Comparison of ENCODE assay signal across 6 cellular contexts in the genomic region with DNA sequence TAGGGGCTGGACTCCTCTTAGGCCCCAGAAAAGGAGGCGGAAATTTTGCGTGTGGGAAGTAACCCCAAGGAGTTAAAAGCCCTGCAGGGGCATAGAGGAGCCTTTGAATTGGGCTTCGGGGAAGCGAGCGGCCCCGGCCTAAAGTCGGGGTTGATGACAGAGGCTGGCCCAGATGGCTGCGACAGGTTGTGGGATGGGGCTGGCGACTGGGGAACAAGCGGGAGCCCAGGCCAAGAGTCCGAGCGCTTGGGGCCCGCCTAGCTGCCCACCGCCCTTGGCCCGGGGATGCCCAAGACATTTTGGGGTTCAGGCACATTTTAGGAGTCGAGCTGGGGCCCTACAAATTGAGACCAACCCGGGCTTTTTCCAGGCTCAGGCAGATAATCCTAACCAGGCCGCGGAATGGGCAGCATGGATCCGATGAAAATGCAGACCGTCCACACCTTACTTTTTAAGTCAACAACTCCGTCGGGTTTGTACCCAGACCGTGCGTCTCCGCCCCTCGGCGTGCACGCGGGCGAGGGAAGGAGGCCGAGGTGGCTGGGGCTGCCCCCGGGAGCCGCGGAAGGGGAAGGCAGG. TPM values are rescaled to one million over a fixed set of nuclear protein-coding genes. Genes with fewer than 3 reads are reported as not detected.
DNase-seq lines count a peak whose midpoint lies in the region; ATAC-seq and TF ChIP-seq lines count a peak whose summit lies in the region.

No MANE protein-coding gene starts in this region.

- 7% methylated on average over 35 of the region's 35 CpGs for WGBS in hepatocyte (ENCODE audit: low lambda C conversion rate, missing lambda C conversion rate)

- H3K36me3 ChIP-seq in hepatocyte (replicated peaks; ENCODE audit: insufficient read depth, low read depth) = no peaks in the 10 kb centered on the region

- no peaks in the 10 kb centered on the region for H3K9me2 ChIP-seq in hepatocyte (replicated peaks; ENCODE audit: insufficient read depth)

- POLR2A ChIA-PET in activated CD4-positive, alpha-beta T cell treated with anti-CD3 and anti-CD28 coated beads, Interleukin-2, amount 10 ng/mL, durations not matched to agents 7 days and 5 days (lab: Charles Lee) = interaction anchor here (0.5 kb wide), 1 partner anchor 43 kb away, joined by 4 read pairs; no protein-coding TSS in a partner anchor

- TF ChIP-seq CTCF in hepatocyte (IDR thresholded peaks at IDR 0.05; ENCODE audit: poor library complexity) = no peak
- TF ChIP-seq CTCF in type B pancreatic cell (conservative IDR thresholded peaks at IDR 0.05) = no peak

- CTCF ChIA-PET in activated CD4-positive, alpha-beta T cell treated with anti-CD3 and anti-CD28 coated beads, Interleukin-2, amount 10 ng/mL, durations not matched to agents 7 days and 5 days (lab: Charles Lee) = interaction anchor here (1.0 to 2.9 kb wide), 5 partner anchors 9 to 146 kb away, joined by 3 to 10 read pairs (median 3); a partner anchor contains a TSS

- peak overlapping the region; percentile 86 for H3K4me2 ChIP-seq in hepatocyte

- peaks cover 41% of the 10 kb centered on the region for H3K79me2 ChIP-seq in hepatocyte

- H3K27ac ChIP-seq in hepatocyte = peak overlapping the region; percentile 98

- no peak overlapping the region for H3K27ac Mint-ChIP-seq in activated CD4-positive, alpha-beta T cell treated with anti-CD3 and anti-CD28 coated beads, Interleukin-2, amount 10 ng/mL, durations not matched to agents 7 days and 5 days
- peak overlapping the region; percentile 99 for H3K27ac Mint-ChIP-seq in type B pancreatic cell

- H3K4me1 ChIP-seq in hepatocyte (ENCODE audit: insufficient read depth) = peaks cover 20% of the 10 kb centered on the region

- no peak for DNase-seq in activated CD4-positive, alpha-beta T cell treated with anti-CD3 and anti-CD28 coated beads, Interleukin-2, amount 10 ng/mL, durations not matched to agents 7 days and 5 days
- DNase-seq in activated CD4-positive, alpha-beta T cell treated with anti-CD3 and anti-CD28 coated beads, Interleukin-2, amount 50 U/mL, for 1 hour = no peak
- DNase-seq in hepatocyte (ENCODE audit: low spot score) = no peak
- no peak for DNase-seq in type B pancreatic cell (ENCODE audit: extremely low spot score, unreplicated experiment)
- no peak for DNase-seq in SKM-1 treated with dmso at 0.1 percent for 144 hours (lab: John Stamatoyannopoulos, UW; ENCODE audit: unreplicated experiment)

- H4K20me1 ChIP-seq in hepatocyte (ENCODE audit: insufficient read depth, poor library complexity, severe bottlenecking) = peaks cover 32% of the 10 kb centered on the region

- peaks cover 46% of the 10 kb centered on the region for H3K27me3 Mint-ChIP-seq in activated CD4-positive, alpha-beta T cell treated with anti-CD3 and anti-CD28 coated beads, Interleukin-2, amount 10 ng/mL, durations not matched to agents 7 days and 5 days
- peaks cover 5% of the 10 kb centered on the region for H3K27me3 Mint-ChIP-seq in type B pancreatic cell

- H3K36me3 Mint-ChIP-seq in activated CD4-positive, alpha-beta T cell treated with anti-CD3 and anti-CD28 coated beads, Interleukin-2, amount 10 ng/mL, durations not matched to agents 7 days and 5 days (ENCODE audit: low read depth) = no peaks in the 10 kb centered on the region
- peaks cover 15% of the 10 kb centered on the region for H3K36me3 Mint-ChIP-seq in type B pancreatic cell

- ATAC-seq in HG03095 (IDR thresholded peaks at IDR 0.05; ENCODE audit: unreplicated experiment) = no peak

- H3K9me3 ChIP-seq in hepatocyte (ENCODE audit: low read depth) = no peaks in the 10 kb centered on the region

- H3K4me3 ChIP-seq in hepatocyte = peak overlapping the region; percentile 8

- H3K4me3 Mint-ChIP-seq in activated CD4-positive, alpha-beta T cell treated with anti-CD3 and anti-CD28 coated beads, Interleukin-2, amount 10 ng/mL, durations not matched to agents 7 days and 5 days = peak overlapping the region; percentile 36
- peak overlapping the region; percentile 96 for H3K4me3 Mint-ChIP-seq in type B pancreatic cell

- no peaks in the 10 kb centered on the region for H3K9me3 Mint-ChIP-seq in activated CD4-positive, alpha-beta T cell treated with anti-CD3 and anti-CD28 coated beads, Interleukin-2, amount 10 ng/mL, durations not matched to agents 7 days and 5 days
- H3K9me3 Mint-ChIP-seq in type B pancreatic cell = no peaks in the 10 kb centered on the region

- peak overlapping the region; percentile 50 for H2AFZ ChIP-seq in hepatocyte

- peaks cover 9% of the 10 kb centered on the region for H3K4me1 Mint-ChIP-seq in activated CD4-positive, alpha-beta T cell treated with anti-CD3 and anti-CD28 coated beads, Interleukin-2, amount 10 ng/mL, durations not matched to agents 7 days and 5 days
- H3K4me1 Mint-ChIP-seq in type B pancreatic cell (ENCODE audit: unreplicated experiment) = peaks cover 32% of the 10 kb centered on the region

- no peaks in the 10 kb centered on the region for H3K27me3 ChIP-seq in hepatocyte

RNA-seq across cellular contexts. Expression of a gene that starts 0.5 kb away (rescaled TPM):
- total RNA-seq in activated CD4-positive, alpha-beta T cell treated with anti-CD3 and anti-CD28 coated beads, Interleukin-2, amount 10 ng/mL, durations not matched to agents 7 days and 5 days = under 1 TPM; 0.62 to 0.82 TPM
- total RNA-seq in hepatocyte (66.1 and 74.2 TPM in 2 replicates), type B pancreatic cell (ENCODE audit: low replicate concordance) (72.1 and 88.3 TPM in 2 replicates)
- polyA plus RNA-seq in hepatocyte = 77.5 and 85.0 TPM in 2 replicates

RNA-seq across cellular contexts. Expression of a gene that starts 13.7 kb away (rescaled TPM):
- 10 to 100 TPM; 28.9 to 32.1 TPM for total RNA-seq in activated CD4-positive, alpha-beta T cell treated with anti-CD3 and anti-CD28 coated beads, Interleukin-2, amount 10 ng/mL, durations not matched to agents 7 days and 5 days
- total RNA-seq in hepatocyte = 16.0 and 20.0 TPM in 2 replicates
- polyA plus RNA-seq in hepatocyte = 18.9 and 19.9 TPM in 2 replicates
- total RNA-seq in type B pancreatic cell (ENCODE audit: low replicate concordance) = 30.2 and 40.5 TPM in 2 replicates

RNA-seq across cellular contexts. Expression of a gene that starts 17.0 kb away (rescaled TPM):
- total RNA-seq in activated CD4-positive, alpha-beta T cell treated with anti-CD3 and anti-CD28 coated beads, Interleukin-2, amount 10 ng/mL, durations not matched to agents 7 days and 5 days = 10 to 100 TPM; 52.5 to 52.6 TPM
- total RNA-seq in hepatocyte = 66.5 and 85.7 TPM in 2 replicates
- polyA plus RNA-seq in hepatocyte = 87.5 and 95.0 TPM in 2 replicates
- 76.7 and 121 TPM in 2 replicates for total RNA-seq in type B pancreatic cell (ENCODE audit: low replicate concordance)

RNA-seq across cellular contexts. Expression of a gene that starts 19.7 kb away (rescaled TPM):
- 10 to 100 TPM; 71.3 to 80.7 TPM for total RNA-seq in activated CD4-positive, alpha-beta T cell treated with anti-CD3 and anti-CD28 coated beads, Interleukin-2, amount 10 ng/mL, durations not matched to agents 7 days and 5 days
- total RNA-seq in hepatocyte = 6.2 and 7.1 TPM in 2 replicates
- 22.2 and 22.6 TPM in 2 replicates for polyA plus RNA-seq in hepatocyte
- 10.0 and 41.7 TPM in 2 replicates for total RNA-seq in type B pancreatic cell (ENCODE audit: low replicate concordance)

RNA-seq across cellular contexts. Expression of a gene that starts 19.8 kb away (rescaled TPM):
- total RNA-seq in activated CD4-positive, alpha-beta T cell treated with anti-CD3 and anti-CD28 coated beads, Interleukin-2, amount 10 ng/mL, durations not matched to agents 7 days and 5 days = 1 to 10 TPM; 3.0 to 3.3 TPM
- total RNA-seq in hepatocyte (0.32 and 0.37 TPM in 2 replicates), type B pancreatic cell (ENCODE audit: low replicate concordance) (2.9 and 10.4 TPM in 2 replicates)
- polyA plus RNA-seq in hepatocyte = 0.76 and 4.2 TPM in 2 replicates

Comparison
In these comparisons a context has a peak if more than half of its experiments do, and no peak if none do; other contexts are left out.
1. RNA of a gene that starts 0.5 kb away (total RNA-seq): 66.1 to 74.2 TPM in hepatocyte and 72.1 to 88.3 TPM in type B pancreatic cell; 0.62 to 0.82 TPM in activated CD4-positive, alpha-beta T cell treated with anti-CD3 and anti-CD28 coated beads, Interleukin-2, amount 10 ng/mL, durations not matched to agents 7 days and 5 days; every median in the first group is over 10 times any median in the second.